In the genomic region with DNA sequence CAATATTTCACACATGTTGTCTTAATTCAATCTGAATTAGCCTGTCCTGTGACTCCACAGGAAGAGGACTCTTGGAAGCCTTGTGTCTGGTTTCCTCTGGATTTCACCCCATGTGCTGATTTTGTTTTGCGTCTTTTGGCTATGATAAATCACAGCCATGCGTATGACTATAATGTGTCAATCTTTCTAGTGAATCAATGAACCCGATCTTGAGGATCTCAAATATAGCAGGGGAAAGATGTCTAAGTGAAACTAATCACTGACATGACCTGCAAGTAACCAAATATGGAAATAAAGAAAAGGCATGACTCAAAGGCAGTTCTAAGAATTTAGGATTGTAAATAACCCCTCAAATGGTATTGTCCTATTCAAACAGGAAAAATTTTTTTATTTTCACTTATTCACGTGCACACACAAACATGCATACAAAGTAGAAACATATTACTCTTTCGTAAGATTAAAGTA, we compare ENCODE assay signal across 1 cellular context.
TF ChIP-seq lines count a peak whose summit lies in the region.

No MANE protein-coding gene starts in this region.

TF ChIP-seq in H1, 55 proteins besides CTCF, POLR2A, EP300 and RAD21:
- TF ChIP-seq SP2 (IDR thresholded peaks at IDR 0.05; ENCODE audit: low read length) (no peak), POLR2AphosphoS5 (IDR thresholded peaks at IDR 0.05; ENCODE audit: low read depth, low read length) (no peak), SIX5 (IDR thresholded peaks at IDR 0.05; ENCODE audit: low read depth, low read length) (no peak), RNF2 (IDR thresholded peaks at IDR 0.05; ENCODE audit: borderline replicate concordance, low read depth, low read length, missing control alignments, poor library complexity, severe bottlenecking) (no peak), BACH1 (IDR thresholded peaks at IDR 0.05; ENCODE audit: low read length) (no peak), YY1 (IDR thresholded peaks at IDR 0.05; ENCODE audit: low read depth, low read length) (no peak), TBP (IDR thresholded peaks at IDR 0.05; ENCODE audit: low read depth, low read length) (no peak), SIN3A (conservative IDR thresholded peaks at IDR 0.05 in 1 of 2, IDR thresholded peaks at IDR 0.05 in 1 of 2; ENCODE audit: low read depth in 1 of 2, low read length in 2 of 2) (no peak), EGR1 (IDR thresholded peaks at IDR 0.05; ENCODE audit: borderline replicate concordance, low read depth, low read length) (no peak), SP4 (IDR thresholded peaks at IDR 0.05; ENCODE audit: low read length) (no peak), TCF12 (IDR thresholded peaks at IDR 0.05; ENCODE audit: low read depth, low read length) (no peak), EZH2 (IDR thresholded peaks at IDR 0.05; ENCODE audit: low read depth, low read length, severe bottlenecking) (no peak)
- TF ChIP-seq, protein P1, sequence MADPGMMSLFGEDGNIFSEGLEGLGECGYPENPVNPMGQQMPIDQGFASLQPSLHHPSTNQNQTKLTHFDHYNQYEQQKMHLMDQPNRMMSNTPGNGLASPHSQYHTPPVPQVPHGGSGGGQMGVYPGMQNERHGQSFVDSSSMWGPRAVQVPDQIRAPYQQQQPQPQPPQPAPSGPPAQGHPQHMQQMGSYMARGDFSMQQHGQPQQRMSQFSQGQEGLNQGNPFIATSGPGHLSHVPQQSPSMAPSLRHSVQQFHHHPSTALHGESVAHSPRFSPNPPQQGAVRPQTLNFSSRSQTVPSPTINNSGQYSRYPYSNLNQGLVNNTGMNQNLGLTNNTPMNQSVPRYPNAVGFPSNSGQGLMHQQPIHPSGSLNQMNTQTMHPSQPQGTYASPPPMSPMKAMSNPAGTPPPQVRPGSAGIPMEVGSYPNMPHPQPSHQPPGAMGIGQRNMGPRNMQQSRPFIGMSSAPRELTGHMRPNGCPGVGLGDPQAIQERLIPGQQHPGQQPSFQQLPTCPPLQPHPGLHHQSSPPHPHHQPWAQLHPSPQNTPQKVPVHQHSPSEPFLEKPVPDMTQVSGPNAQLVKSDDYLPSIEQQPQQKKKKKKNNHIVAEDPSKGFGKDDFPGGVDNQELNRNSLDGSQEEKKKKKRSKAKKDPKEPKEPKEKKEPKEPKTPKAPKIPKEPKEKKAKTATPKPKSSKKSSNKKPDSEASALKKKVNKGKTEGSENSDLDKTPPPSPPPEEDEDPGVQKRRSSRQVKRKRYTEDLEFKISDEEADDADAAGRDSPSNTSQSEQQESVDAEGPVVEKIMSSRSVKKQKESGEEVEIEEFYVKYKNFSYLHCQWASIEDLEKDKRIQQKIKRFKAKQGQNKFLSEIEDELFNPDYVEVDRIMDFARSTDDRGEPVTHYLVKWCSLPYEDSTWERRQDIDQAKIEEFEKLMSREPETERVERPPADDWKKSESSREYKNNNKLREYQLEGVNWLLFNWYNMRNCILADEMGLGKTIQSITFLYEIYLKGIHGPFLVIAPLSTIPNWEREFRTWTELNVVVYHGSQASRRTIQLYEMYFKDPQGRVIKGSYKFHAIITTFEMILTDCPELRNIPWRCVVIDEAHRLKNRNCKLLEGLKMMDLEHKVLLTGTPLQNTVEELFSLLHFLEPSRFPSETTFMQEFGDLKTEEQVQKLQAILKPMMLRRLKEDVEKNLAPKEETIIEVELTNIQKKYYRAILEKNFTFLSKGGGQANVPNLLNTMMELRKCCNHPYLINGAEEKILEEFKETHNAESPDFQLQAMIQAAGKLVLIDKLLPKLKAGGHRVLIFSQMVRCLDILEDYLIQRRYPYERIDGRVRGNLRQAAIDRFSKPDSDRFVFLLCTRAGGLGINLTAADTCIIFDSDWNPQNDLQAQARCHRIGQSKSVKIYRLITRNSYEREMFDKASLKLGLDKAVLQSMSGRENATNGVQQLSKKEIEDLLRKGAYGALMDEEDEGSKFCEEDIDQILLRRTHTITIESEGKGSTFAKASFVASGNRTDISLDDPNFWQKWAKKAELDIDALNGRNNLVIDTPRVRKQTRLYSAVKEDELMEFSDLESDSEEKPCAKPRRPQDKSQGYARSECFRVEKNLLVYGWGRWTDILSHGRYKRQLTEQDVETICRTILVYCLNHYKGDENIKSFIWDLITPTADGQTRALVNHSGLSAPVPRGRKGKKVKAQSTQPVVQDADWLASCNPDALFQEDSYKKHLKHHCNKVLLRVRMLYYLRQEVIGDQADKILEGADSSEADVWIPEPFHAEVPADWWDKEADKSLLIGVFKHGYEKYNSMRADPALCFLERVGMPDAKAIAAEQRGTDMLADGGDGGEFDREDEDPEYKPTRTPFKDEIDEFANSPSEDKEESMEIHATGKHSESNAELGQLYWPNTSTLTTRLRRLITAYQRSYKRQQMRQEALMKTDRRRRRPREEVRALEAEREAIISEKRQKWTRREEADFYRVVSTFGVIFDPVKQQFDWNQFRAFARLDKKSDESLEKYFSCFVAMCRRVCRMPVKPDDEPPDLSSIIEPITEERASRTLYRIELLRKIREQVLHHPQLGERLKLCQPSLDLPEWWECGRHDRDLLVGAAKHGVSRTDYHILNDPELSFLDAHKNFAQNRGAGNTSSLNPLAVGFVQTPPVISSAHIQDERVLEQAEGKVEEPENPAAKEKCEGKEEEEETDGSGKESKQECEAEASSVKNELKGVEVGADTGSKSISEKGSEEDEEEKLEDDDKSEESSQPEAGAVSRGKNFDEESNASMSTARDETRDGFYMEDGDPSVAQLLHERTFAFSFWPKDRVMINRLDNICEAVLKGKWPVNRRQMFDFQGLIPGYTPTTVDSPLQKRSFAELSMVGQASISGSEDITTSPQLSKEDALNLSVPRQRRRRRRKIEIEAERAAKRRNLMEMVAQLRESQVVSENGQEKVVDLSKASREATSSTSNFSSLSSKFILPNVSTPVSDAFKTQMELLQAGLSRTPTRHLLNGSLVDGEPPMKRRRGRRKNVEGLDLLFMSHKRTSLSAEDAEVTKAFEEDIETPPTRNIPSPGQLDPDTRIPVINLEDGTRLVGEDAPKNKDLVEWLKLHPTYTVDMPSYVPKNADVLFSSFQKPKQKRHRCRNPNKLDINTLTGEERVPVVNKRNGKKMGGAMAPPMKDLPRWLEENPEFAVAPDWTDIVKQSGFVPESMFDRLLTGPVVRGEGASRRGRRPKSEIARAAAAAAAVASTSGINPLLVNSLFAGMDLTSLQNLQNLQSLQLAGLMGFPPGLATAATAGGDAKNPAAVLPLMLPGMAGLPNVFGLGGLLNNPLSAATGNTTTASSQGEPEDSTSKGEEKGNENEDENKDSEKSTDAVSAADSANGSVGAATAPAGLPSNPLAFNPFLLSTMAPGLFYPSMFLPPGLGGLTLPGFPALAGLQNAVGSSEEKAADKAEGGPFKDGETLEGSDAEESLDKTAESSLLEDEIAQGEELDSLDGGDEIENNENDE (IDR thresholded peaks at IDR 0.05; ENCODE audit: insufficient replicate concordance, low read length) = no peak
